9 cellular contexts compared by ENCODE assay signal in the genomic region with DNA sequence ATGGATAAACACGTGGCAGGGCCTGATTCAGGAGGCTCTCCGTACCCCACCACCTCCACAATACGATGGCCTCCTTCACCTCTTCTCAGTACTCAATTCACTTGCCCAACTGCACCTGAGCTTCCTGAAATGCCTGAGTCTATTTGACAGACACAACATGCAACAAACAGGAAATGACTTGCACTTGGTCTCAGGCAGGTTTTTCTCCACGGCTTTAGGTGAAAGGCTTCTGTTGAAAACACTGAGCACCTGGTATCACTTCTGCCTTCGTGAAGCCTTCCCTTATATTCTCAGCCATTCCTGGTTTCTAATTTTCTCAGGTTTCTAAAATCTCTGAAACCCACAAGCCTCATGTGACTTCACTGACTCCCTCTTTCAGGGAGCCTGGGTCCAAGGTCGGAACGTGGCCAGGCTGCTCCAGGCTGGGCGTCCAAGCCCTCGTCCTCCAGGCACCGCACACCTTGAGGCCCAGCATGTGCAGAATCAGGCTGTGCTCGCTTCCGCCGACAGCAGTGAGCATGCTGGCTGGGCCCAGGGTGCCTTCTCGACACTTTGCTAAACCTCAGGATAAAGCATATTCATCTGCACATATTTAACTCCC. TPM values are rescaled to one million over a fixed set of nuclear protein-coding genes. Genes with fewer than 3 reads are reported as not detected.
A peak's percentile ranks its signal among the peaks of the same experiment; 100 is the strongest.
DNase-seq lines count a peak whose midpoint lies in the region; ATAC-seq and TF ChIP-seq lines count a peak whose summit lies in the region.
"Had no signal": no experiment of that assay in that cellular context is flagged by ENCODE, and none has a peak within 500 bp of the region (broad histone marks: within the 10 kb centered on the region; RNA-seq: fewer than 3 reads in every experiment).

No MANE protein-coding gene starts in this region.

- H3K27me3 ChIP-seq in thyroid gland, result no peaks in the 10 kb centered on the region

- ATAC-seq in GM18511 (IDR thresholded peaks at IDR 0.05; ENCODE audit: unreplicated experiment) (peak; percentile 81), HG02678 (IDR thresholded peaks at IDR 0.05; ENCODE audit: unreplicated experiment) (peak; percentile 64), mucosa of descending colon (peak; percentile 53)

- H3K27ac ChIP-seq in thyroid gland (no peak overlapping the region), caudate nucleus (ENCODE audit: low read depth, low read length) (no peak overlapping the region)

- H3K4me3 ChIP-seq in mucosa of descending colon, result no peak overlapping the region
- H3K4me3 ChIP-seq in thyroid gland (replicated peaks in 1 of 3), result no peak overlapping the region

- TF ChIP-seq POLR2A in thyroid gland (IDR thresholded peaks at IDR 0.05), result no peak

- no peak for TF ChIP-seq CTCF in mucosa of descending colon (IDR thresholded peaks at IDR 0.05)
- no peak for TF ChIP-seq CTCF in thyroid gland (IDR thresholded peaks at IDR 0.05)

- peaks cover 7% of the 10 kb centered on the region for H3K4me1 ChIP-seq in mucosa of descending colon (ENCODE audit: low read depth)
- peaks cover 5 to 7% of the 10 kb centered on the region in 2 donors for H3K4me1 ChIP-seq in thyroid gland

- 84 to 87% methylated on average over 14 of the region's 14 CpGs for WGBS in thyroid gland, 2 donors

- H3K9me3 ChIP-seq in mucosa of descending colon (no peaks in the 10 kb centered on the region), thyroid gland (no peaks in the 10 kb centered on the region)

- peak; percentile 9 to 15 for DNase-seq in activated CD4-positive, alpha-beta T cell treated with anti-CD3 and anti-CD28 coated beads for 4 hours
- no peak for DNase-seq in mucosa of descending colon
- DNase-seq in thyroid gland, result no peak
- no peak for DNase-seq in caudate nucleus (lab: John Stamatoyannopoulos, UW)
- no peak for DNase-seq in islet precursor cell
- DNase-seq in AG08396 (ENCODE audit: low spot score), result no peak
- DNase-seq: NCI-H446 had no signal

- H3K36me3 ChIP-seq in mucosa of descending colon (ENCODE audit: low read depth) (no peaks in the 10 kb centered on the region), thyroid gland (no peaks in the 10 kb centered on the region)

- intact Hi-C loops in mucosa of descending colon (cut with DNase I, micrococcal nuclease) (no loop called here), thyroid gland (cut with DNase I) (no loop called here)

RNA-seq across cellular contexts. Expression of a gene that starts 34.7 kb away (rescaled TPM):
- 10 to 100 TPM; 23.8 to 28.3 (median 27.5) TPM for total RNA-seq in mucosa of descending colon
- total RNA-seq in thyroid gland, result 10 to 100 TPM; 13.9 to 22.0 (median 18.6) TPM

Comparison
In these comparisons a context has a peak if more than half of its experiments do, and no peak if none do; other contexts are left out.
1. DNase-seq: peak in activated CD4-positive, alpha-beta T cell treated with anti-CD3 and anti-CD28 coated beads for 4 hours (2 of 2); none in mucosa of descending colon (0 of 3), thyroid gland (0 of 2), caudate nucleus (0 of 61), islet precursor cell (single experiment) and AG08396 (single experiment).
2. Peak in every context shown above with its lines, with median percentiles within 50 percentile points of each other: ATAC-seq.